Comparison of ENCODE assay signal across 25 cellular contexts in the genomic region with DNA sequence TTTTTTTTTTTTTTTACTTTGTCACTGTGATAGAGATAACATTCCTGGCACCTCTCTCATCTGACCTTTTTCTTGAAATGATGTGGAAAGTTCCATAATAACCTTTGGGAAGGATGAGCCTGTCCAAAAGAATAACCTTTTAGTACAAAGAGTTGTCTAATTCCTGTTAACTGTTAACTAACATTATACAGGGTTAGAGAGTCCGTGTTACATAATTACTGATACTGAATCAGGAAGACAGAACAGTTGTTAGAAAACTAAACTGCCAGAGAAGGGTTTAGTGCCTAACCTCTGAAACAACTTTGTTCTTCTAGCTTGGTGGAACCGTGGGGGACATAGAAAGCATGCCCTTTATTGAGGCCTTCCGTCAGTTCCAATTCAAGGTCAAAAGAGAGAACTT. TPM values are rescaled to one million over a fixed set of nuclear protein-coding genes. Genes with fewer than 3 reads are reported as not detected.
A peak's percentile ranks its signal among the peaks of the same experiment; 100 is the strongest.
DNase-seq lines count a peak whose midpoint lies in the region; ATAC-seq and TF ChIP-seq lines count a peak whose summit lies in the region.
"Had no signal": no experiment of that assay in that cellular context is flagged by ENCODE, and none has a peak within 500 bp of the region (broad histone marks: within the 10 kb centered on the region; RNA-seq: fewer than 3 reads in every experiment).

No MANE protein-coding gene starts in this region.

- H3K27me3 Mint-ChIP-seq in activated naive CD4-positive, alpha-beta T cell treated with anti-CD3 and anti-CD28 coated beads, Interleukin-2, amount 50 U/mL, for 24 hours: no peaks in the 10 kb centered on the region

- H3K36me3 ChIP-seq in hepatocyte (replicated peaks; ENCODE audit: insufficient read depth, low read depth): peaks cover 3% of the 10 kb centered on the region

- H3K4me1 ChIP-seq in hepatocyte (ENCODE audit: insufficient read depth): peaks cover 27% of the 10 kb centered on the region

- WGBS in hepatocyte (ENCODE audit: low lambda C conversion rate, missing lambda C conversion rate): 61% methylated on average over 3 of the region's 3 CpGs

- no peaks in the 10 kb centered on the region for H3K27me3 ChIP-seq in hepatocyte

- no peak overlapping the region for H3K4me3 Mint-ChIP-seq in activated naive CD4-positive, alpha-beta T cell treated with anti-CD3 and anti-CD28 coated beads, Interleukin-2, amount 50 U/mL, for 24 hours
- H3K4me3 Mint-ChIP-seq: CD8-positive, alpha-beta memory T cell had no signal

- no peaks in the 10 kb centered on the region for H3K9me3 Mint-ChIP-seq in activated naive CD4-positive, alpha-beta T cell treated with anti-CD3 and anti-CD28 coated beads, Interleukin-2, amount 50 U/mL, for 24 hours
- no peaks in the 10 kb centered on the region for H3K9me3 Mint-ChIP-seq in activated naive CD4-positive, alpha-beta T cell treated with anti-CD3 and anti-CD28 coated beads, Interleukin-2, amount 50 U/mL, for 72 hours
- H3K9me3 Mint-ChIP-seq: CD8-positive, alpha-beta memory T cell had no signal

- DNase-seq in activated naive CD4-positive, alpha-beta T cell treated with anti-CD3 and anti-CD28 coated beads, Interleukin-2, amount 50 U/mL, for 72 hours (ENCODE audit: low spot score in 2 of 2): no peak
- no peak for DNase-seq in hepatocyte (ENCODE audit: low spot score)
- DNase-seq in omental fat pad (ENCODE audit: low spot score): no peak
- no peak for DNase-seq in NCI-H82 (lab: John Stamatoyannopoulos, UW)
- no peak for DNase-seq in ACHN
- no peak for DNase-seq in cerebellum (ENCODE audit: low spot score)
- no peak for DNase-seq in activated CD8-positive, alpha-beta memory T cell treated with anti-CD3 and anti-CD28 coated beads, Interleukin-2, amount 50 U/mL, for 48 hours
- DNase-seq: C1 segment of cervical spinal cord; CD8-positive, alpha-beta memory T cell; GDM1; GOT3; HCEC 1CT; KBM-7; MM.1S; NCI-H1048; NCI-H1417 treated with DMSO at 0.1 percent for 48 hours; NCI-H187 treated with DMSO at 0.1 percent for 48 hours; NCI-H2227 treated with DMSO at 0.1 percent for 48 hours; NCI-H510A; SHP77 treated with DMSO at 0.1 percent for 48 hours had no signal

- H3K9me2 ChIP-seq in hepatocyte (replicated peaks; ENCODE audit: insufficient read depth): no peaks in the 10 kb centered on the region

- no peak for TF ChIP-seq CTCF in hepatocyte (IDR thresholded peaks at IDR 0.05; ENCODE audit: poor library complexity)
- TF ChIP-seq CTCF in omental fat pad (IDR thresholded peaks at IDR 0.05): no peak

- no peaks in the 10 kb centered on the region for H4K20me1 ChIP-seq in hepatocyte (ENCODE audit: insufficient read depth, poor library complexity, severe bottlenecking)

- in situ Hi-C loops in ACHN (cut with HindIII; ENCODE audit: low pct_ligation_motif_present, low pct_unique_long_range_greater_than_20kb, low sequenced_read_pairs): no loop called here

- H3K79me2 ChIP-seq in hepatocyte: peaks cover 22% of the 10 kb centered on the region

- peaks cover 62% of the 10 kb centered on the region for H3K36me3 Mint-ChIP-seq in activated naive CD4-positive, alpha-beta T cell treated with anti-CD3 and anti-CD28 coated beads, Interleukin-2, amount 50 U/mL, for 24 hours
- H3K36me3 Mint-ChIP-seq in activated naive CD4-positive, alpha-beta T cell treated with anti-CD3 and anti-CD28 coated beads, Interleukin-2, amount 50 U/mL, for 72 hours: peaks cover 50 to 69% of the 10 kb centered on the region in 2 donors

- peaks cover 34% of the 10 kb centered on the region for H3K4me1 Mint-ChIP-seq in activated naive CD4-positive, alpha-beta T cell treated with anti-CD3 and anti-CD28 coated beads, Interleukin-2, amount 50 U/mL, for 24 hours

- H3K4me3 ChIP-seq in hepatocyte: no peak overlapping the region

- H3K27ac Mint-ChIP-seq in activated naive CD4-positive, alpha-beta T cell treated with anti-CD3 and anti-CD28 coated beads, Interleukin-2, amount 50 U/mL, for 24 hours: peak overlapping the region; percentile 59
- H3K27ac Mint-ChIP-seq in activated naive CD4-positive, alpha-beta T cell treated with anti-CD3 and anti-CD28 coated beads, Interleukin-2, amount 50 U/mL, for 72 hours: no peak overlapping the region
- H3K27ac Mint-ChIP-seq: CD8-positive, alpha-beta memory T cell had no signal

- no peaks in the 10 kb centered on the region for H3K9me3 ChIP-seq in hepatocyte (ENCODE audit: low read depth)

- H2AFZ ChIP-seq in hepatocyte: no peak overlapping the region

- H3K27ac ChIP-seq in hepatocyte: peak overlapping the region; percentile 76
- H3K27ac ChIP-seq: 22Rv1, HL-60, RWPE1 had no signal

- no peak for ATAC-seq in activated naive CD4-positive, alpha-beta T cell treated with anti-CD3 and anti-CD28 coated beads, Interleukin-2, amount 50 U/mL, for 72 hours
- peak; percentile 36 for ATAC-seq in omental fat pad (ENCODE audit: low FRiP score)

- peak overlapping the region; percentile 43 for H3K4me2 ChIP-seq in hepatocyte

RNA-seq across cellular contexts. Expression of a gene that starts 8.8 kb away (rescaled TPM):
- 10 to 100 TPM; 72.8 to 92.9 TPM for total RNA-seq in activated naive CD4-positive, alpha-beta T cell treated with anti-CD3 and anti-CD28 coated beads, Interleukin-2, amount 50 U/mL, for 72 hours
- 37.9 and 44.9 TPM in 2 replicates for total RNA-seq in hepatocyte
- polyA plus RNA-seq in hepatocyte: 29.9 and 31.9 TPM in 2 replicates
- 10 to 100 TPM; 16.1 to 57.5 (median 17.6) TPM for total RNA-seq in omental fat pad
- total RNA-seq in cerebellum: 19.1 TPM

RNA-seq across cellular contexts. Expression of a gene that starts 33.2 kb away (rescaled TPM):
- under 1 TPM; 0.11 to 0.39 TPM for total RNA-seq in activated naive CD4-positive, alpha-beta T cell treated with anti-CD3 and anti-CD28 coated beads, Interleukin-2, amount 50 U/mL, for 72 hours
- total RNA-seq in hepatocyte (0.27 and 0.52 TPM in 2 replicates), omental fat pad (1 to 10 TPM in 1 of 4 donors, under 1 TPM in 3; 0.19 to 1.6 (median 0.55) TPM), cerebellum (3.4 TPM)
- polyA plus RNA-seq in hepatocyte: 0.18 and 1.8 TPM in 2 replicates
- total RNA-seq: Daoy had no signal
